Comparison of ENCODE assay signal across 1 cellular context in the genomic region with DNA sequence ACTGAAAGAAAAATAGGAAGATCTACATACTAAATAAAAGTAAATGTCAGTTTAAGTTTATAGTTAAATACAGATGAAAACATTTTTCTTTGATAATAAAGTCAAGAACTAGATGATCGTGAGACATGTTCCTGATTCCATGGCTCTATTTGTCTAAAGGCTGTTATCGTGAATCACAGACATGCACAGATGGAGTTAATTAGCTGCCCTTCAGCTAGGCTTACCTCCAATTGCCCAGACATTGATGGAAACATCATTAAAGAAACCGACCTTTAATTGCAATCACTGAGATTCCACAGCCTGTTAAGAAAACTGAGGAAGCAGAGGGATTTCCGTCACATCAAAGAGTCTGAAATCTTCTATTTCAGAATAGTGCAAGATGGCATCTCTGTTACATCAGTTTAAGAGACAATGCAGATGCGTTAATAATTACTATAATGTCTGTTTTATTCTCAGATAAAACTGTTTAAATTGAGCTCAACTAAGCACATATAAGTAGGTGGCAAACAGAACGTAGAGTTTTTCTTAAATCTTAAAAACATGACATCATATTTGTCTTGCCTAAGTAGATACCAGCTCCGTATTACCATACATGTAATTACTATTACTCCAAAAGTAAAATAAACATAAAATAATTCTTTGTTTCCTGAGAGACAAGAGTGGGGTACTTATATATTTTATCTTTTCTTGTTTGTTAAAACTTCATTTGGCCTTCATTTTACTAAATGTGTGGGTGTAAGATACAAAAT.
TF ChIP-seq lines count a peak whose summit lies in the region.

No MANE protein-coding gene starts in this region.

TF ChIP-seq in HepG2, 621 proteins besides CTCF, POLR2A, EP300 and RAD21:
- TF ChIP-seq ATF7 (IDR thresholded peaks at IDR 0.05), result peak; percentile 78
- TF ChIP-seq ATF7 (CRISPR knock-in tag; IDR thresholded peaks at IDR 0.05), result no peak
- TF ChIP-seq, protein P1, sequence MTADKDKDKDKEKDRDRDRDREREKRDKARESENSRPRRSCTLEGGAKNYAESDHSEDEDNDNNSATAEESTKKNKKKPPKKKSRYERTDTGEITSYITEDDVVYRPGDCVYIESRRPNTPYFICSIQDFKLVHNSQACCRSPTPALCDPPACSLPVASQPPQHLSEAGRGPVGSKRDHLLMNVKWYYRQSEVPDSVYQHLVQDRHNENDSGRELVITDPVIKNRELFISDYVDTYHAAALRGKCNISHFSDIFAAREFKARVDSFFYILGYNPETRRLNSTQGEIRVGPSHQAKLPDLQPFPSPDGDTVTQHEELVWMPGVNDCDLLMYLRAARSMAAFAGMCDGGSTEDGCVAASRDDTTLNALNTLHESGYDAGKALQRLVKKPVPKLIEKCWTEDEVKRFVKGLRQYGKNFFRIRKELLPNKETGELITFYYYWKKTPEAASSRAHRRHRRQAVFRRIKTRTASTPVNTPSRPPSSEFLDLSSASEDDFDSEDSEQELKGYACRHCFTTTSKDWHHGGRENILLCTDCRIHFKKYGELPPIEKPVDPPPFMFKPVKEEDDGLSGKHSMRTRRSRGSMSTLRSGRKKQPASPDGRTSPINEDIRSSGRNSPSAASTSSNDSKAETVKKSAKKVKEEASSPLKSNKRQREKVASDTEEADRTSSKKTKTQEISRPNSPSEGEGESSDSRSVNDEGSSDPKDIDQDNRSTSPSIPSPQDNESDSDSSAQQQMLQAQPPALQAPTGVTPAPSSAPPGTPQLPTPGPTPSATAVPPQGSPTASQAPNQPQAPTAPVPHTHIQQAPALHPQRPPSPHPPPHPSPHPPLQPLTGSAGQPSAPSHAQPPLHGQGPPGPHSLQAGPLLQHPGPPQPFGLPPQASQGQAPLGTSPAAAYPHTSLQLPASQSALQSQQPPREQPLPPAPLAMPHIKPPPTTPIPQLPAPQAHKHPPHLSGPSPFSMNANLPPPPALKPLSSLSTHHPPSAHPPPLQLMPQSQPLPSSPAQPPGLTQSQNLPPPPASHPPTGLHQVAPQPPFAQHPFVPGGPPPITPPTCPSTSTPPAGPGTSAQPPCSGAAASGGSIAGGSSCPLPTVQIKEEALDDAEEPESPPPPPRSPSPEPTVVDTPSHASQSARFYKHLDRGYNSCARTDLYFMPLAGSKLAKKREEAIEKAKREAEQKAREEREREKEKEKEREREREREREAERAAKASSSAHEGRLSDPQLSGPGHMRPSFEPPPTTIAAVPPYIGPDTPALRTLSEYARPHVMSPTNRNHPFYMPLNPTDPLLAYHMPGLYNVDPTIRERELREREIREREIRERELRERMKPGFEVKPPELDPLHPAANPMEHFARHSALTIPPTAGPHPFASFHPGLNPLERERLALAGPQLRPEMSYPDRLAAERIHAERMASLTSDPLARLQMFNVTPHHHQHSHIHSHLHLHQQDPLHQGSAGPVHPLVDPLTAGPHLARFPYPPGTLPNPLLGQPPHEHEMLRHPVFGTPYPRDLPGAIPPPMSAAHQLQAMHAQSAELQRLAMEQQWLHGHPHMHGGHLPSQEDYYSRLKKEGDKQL (CRISPR knock-in tag; IDR thresholded peaks at IDR 0.05; ENCODE audit: low read depth), result no peak
